ENCODE assay signal across 1 cellular context in genomic region chr1:92186081-92186480, GRCh38.
TF ChIP-seq lines count a peak whose summit lies in the region.

No MANE protein-coding gene starts in this region.

TF ChIP-seq in HepG2, 621 proteins besides CTCF, POLR2A, EP300 and RAD21:
- TF ChIP-seq NR2F1 (CRISPR knock-in tag; IDR thresholded peaks at IDR 0.05) (no peak), STAT6 (CRISPR knock-in tag; IDR thresholded peaks at IDR 0.05; ENCODE audit: borderline replicate concordance) (no peak)
